ENCODE assay signal across 21 cellular contexts in the genomic region with DNA sequence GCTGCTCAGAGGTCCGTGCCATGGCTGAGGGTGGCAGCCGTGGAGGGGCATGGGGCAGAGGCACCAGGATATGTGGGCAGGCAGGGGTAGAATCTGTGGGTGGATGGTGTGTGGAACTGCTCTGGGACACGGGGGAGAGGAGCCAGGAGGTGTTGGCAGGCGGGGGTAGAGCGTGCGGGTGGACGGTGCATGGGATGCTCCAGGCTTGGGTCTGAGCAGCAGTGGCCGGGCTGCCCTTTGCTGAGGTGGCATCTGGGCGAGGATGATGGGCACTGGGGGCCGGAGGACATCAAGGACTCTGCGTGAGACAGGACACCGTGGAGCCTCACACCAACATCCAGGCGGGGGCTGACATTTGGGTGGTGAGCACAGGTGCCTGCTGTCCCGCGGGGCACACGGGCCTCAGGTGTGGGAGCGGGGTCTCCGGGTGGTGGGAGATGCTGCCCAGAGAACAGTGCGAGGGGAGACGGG. TPM values are rescaled to one million over a fixed set of nuclear protein-coding genes. Genes with fewer than 3 reads are reported as not detected.
A peak's percentile ranks its signal among the peaks of the same experiment; 100 is the strongest.
DNase-seq lines count a peak whose midpoint lies in the region; ATAC-seq and TF ChIP-seq lines count a peak whose summit lies in the region.
"Had no signal": no experiment of that assay in that cellular context is flagged by ENCODE, and none has a peak within 500 bp of the region (broad histone marks: within the 10 kb centered on the region; RNA-seq: fewer than 3 reads in every experiment).

No MANE protein-coding gene starts in this region.

- 88% methylated on average over 19 of the region's 20 CpGs for WGBS in suprapubic skin

- no peaks in the 10 kb centered on the region for H3K9me3 ChIP-seq in suprapubic skin

- no peak overlapping the region for H3K4me3 Mint-ChIP-seq in activated naive CD4-positive, alpha-beta T cell treated with anti-CD3 and anti-CD28 coated beads for 36 hours
- no peak overlapping the region for H3K4me3 Mint-ChIP-seq in mesothelial cell of epicardium
- H3K4me3 Mint-ChIP-seq: activated CD8-positive, alpha-beta T cell treated with anti-CD3 and anti-CD28 coated beads, Interleukin-2, amount 10 ng/mL, durations not matched to agents 7 days and 5 days; T-helper 17 cell had no signal

- H3K27ac ChIP-seq in dorsolateral prefrontal cortex = peak overlapping the region in 50 of 59 donors; percentile 15 to 91 (median 76)
- no peak overlapping the region for H3K27ac ChIP-seq in suprapubic skin

- H3K27me3 ChIP-seq in dorsolateral prefrontal cortex (no peaks in the 10 kb centered on the region), suprapubic skin (no peaks in the 10 kb centered on the region)

- no peak overlapping the region for H3K27ac Mint-ChIP-seq in activated naive CD4-positive, alpha-beta T cell treated with anti-CD3 and anti-CD28 coated beads for 36 hours
- H3K27ac Mint-ChIP-seq in mesothelial cell of epicardium = no peak overlapping the region
- H3K27ac Mint-ChIP-seq: activated CD8-positive, alpha-beta T cell treated with anti-CD3 and anti-CD28 coated beads, Interleukin-2, amount 10 ng/mL, durations not matched to agents 7 days and 5 days; activated T-helper 2 cell treated with anti-CD3 and anti-CD28 coated beads, Interferon-gamma antibody, Interleukin-2, Interleukin-4, amounts not matched to agents 10 μg/mL and 5 μg/mL and 100 μg/mL, durations not matched to agents 14 hours and 24 hours and 36 hours; progenitor cell of endocrine pancreas; T-helper 17 cell had no signal

- H3K9me3 Mint-ChIP-seq in activated naive CD4-positive, alpha-beta T cell treated with anti-CD3 and anti-CD28 coated beads for 36 hours = no peaks in the 10 kb centered on the region
- H3K9me3 Mint-ChIP-seq in mesothelial cell of epicardium = no peaks in the 10 kb centered on the region
- H3K9me3 Mint-ChIP-seq: activated T-helper 2 cell treated with anti-CD3 and anti-CD28 coated beads, Interferon-gamma antibody, Interleukin-2, Interleukin-4, amounts not matched to agents 10 μg/mL and 5 μg/mL and 100 μg/mL, durations not matched to agents 14 hours and 24 hours and 36 hours had no signal

- no peak for TF ChIP-seq EP300 in suprapubic skin (IDR thresholded peaks at IDR 0.05)

- intact Hi-C loops in activated naive CD4-positive, alpha-beta T cell treated with anti-CD3 and anti-CD28 coated beads for 36 hours (cut with micrococcal nuclease) = no loop called here
- intact Hi-C loops in dorsolateral prefrontal cortex (cut with DNase I) = no loop called here

- TF ChIP-seq CTCF in dorsolateral prefrontal cortex (IDR thresholded peaks at IDR 0.05 in 54 of 56, conservative IDR thresholded peaks at IDR 0.05 in 2 of 56; ENCODE audit: low read depth in 1 of 56, partially characterized antibody in 56 of 56) (no peak), mesothelial cell of epicardium (IDR thresholded peaks at IDR 0.05; ENCODE audit: unreplicated experiment) (no peak), suprapubic skin (IDR thresholded peaks at IDR 0.05) (no peak)

- H3K36me3 Mint-ChIP-seq in activated naive CD4-positive, alpha-beta T cell treated with anti-CD3 and anti-CD28 coated beads for 36 hours (ENCODE audit: low read depth) = no peaks in the 10 kb centered on the region
- H3K36me3 Mint-ChIP-seq in mesothelial cell of epicardium = no peaks in the 10 kb centered on the region

- H3K27me3 Mint-ChIP-seq in activated naive CD4-positive, alpha-beta T cell treated with anti-CD3 and anti-CD28 coated beads for 36 hours (ENCODE audit: low read depth) = no peaks in the 10 kb centered on the region
- peaks cover 21% of the 10 kb centered on the region for H3K27me3 Mint-ChIP-seq in mesothelial cell of epicardium (ENCODE audit: low read depth)

- H3K4me3 ChIP-seq in dorsolateral prefrontal cortex (no peak overlapping the region), suprapubic skin (no peak overlapping the region)
- H3K4me3 ChIP-seq: GM12878, lung had no signal

- no peaks in the 10 kb centered on the region for H3K4me1 ChIP-seq in suprapubic skin

- ATAC-seq in HG02623 (IDR thresholded peaks at IDR 0.05; ENCODE audit: unreplicated experiment) = no peak
- ATAC-seq: activated CD8-positive, alpha-beta T cell treated with anti-CD3 and anti-CD28 coated beads, Interleukin-2, amount 10 ng/mL, durations not matched to agents 7 days and 5 days; GM12878; HCT116; T-helper 17 cell had no signal

- CTCF ChIA-PET in activated naive CD4-positive, alpha-beta T cell treated with anti-CD3 and anti-CD28 coated beads for 36 hours (lab: Charles Lee) = no interaction called here

- no peak for TF ChIP-seq POLR2A in suprapubic skin (IDR thresholded peaks at IDR 0.05)

- H3K36me3 ChIP-seq in suprapubic skin = no peaks in the 10 kb centered on the region

- DNase-seq in activated naive CD4-positive, alpha-beta T cell treated with anti-CD3 and anti-CD28 coated beads for 36 hours = peak; percentile 1
- no peak for DNase-seq in activated naive CD4-positive, alpha-beta T cell (lab: John Stamatoyannopoulos, UW)
- DNase-seq in dorsolateral prefrontal cortex (peak in 9 of 10 donors; percentile 2 to 40 (median 19)), mesothelial cell of epicardium (ENCODE audit: low spot score in 2 of 2, unreplicated experiment in 2 of 2) (peak; percentile 12 to 31), suprapubic skin (ENCODE audit: low spot score in 2 of 2) (peak; percentile 46 to 70), NCI-H1092 (lab: John Stamatoyannopoulos, UW) (no peak), cerebellar nuclear complex (lab: John Stamatoyannopoulos, UW) (no peak)
- DNase-seq: activated CD8-positive, alpha-beta T cell treated with anti-CD3 and anti-CD28 coated beads, Interleukin-2, amount 10 ng/mL, durations not matched to agents 7 days and 5 days; GF-D8; glutamatergic neuron; NCI-H1694; NCI-H748 treated with DMSO at 0.1 percent for 48 hours; OCI-M1; stimulated activated CD4-positive, alpha-beta T cell treated with anti-CD3 and anti-CD28 coated beads, Interleukin-4, amount 100 ng/mL, for 4 hours had no signal

- no peaks in the 10 kb centered on the region for H3K4me1 Mint-ChIP-seq in activated naive CD4-positive, alpha-beta T cell treated with anti-CD3 and anti-CD28 coated beads for 36 hours (ENCODE audit: low read depth)
- H3K4me1 Mint-ChIP-seq in mesothelial cell of epicardium = no peaks in the 10 kb centered on the region
- H3K4me1 Mint-ChIP-seq: T-helper 17 cell had no signal

RNA-seq across cellular contexts. Expression of gene JAKMIP3, which starts 46.2 kb away (rescaled TPM):
- under 1 TPM; 0.40 to 0.52 TPM for total RNA-seq in activated naive CD4-positive, alpha-beta T cell treated with anti-CD3 and anti-CD28 coated beads for 36 hours
- 10 to 100 TPM; 18.7 to 66.0 (median 31.7) TPM for total RNA-seq in dorsolateral prefrontal cortex
- 1.2 to 1.4 TPM (median 1.3 TPM) in 3 replicates for total RNA-seq in mesothelial cell of epicardium
- total RNA-seq in suprapubic skin = 1 to 10 TPM in 1 of 4 donors, under 1 TPM in 3; 0.15 to 2.4 (median 0.51) TPM
- total RNA-seq: GM12878 had no signal

Comparison
In these comparisons a context has a peak if more than half of its experiments do, and no peak if none do; other contexts are left out.
1. DNase-seq: peak in activated naive CD4-positive, alpha-beta T cell treated with anti-CD3 and anti-CD28 coated beads for 36 hours (single experiment), dorsolateral prefrontal cortex (9 of 10), mesothelial cell of epicardium (2 of 2) and suprapubic skin (2 of 2); none in activated naive CD4-positive, alpha-beta T cell (0 of 4), NCI-H1092 (single experiment) and cerebellar nuclear complex (0 of 2).